8 cellular contexts compared by ENCODE assay signal in the genomic region with DNA sequence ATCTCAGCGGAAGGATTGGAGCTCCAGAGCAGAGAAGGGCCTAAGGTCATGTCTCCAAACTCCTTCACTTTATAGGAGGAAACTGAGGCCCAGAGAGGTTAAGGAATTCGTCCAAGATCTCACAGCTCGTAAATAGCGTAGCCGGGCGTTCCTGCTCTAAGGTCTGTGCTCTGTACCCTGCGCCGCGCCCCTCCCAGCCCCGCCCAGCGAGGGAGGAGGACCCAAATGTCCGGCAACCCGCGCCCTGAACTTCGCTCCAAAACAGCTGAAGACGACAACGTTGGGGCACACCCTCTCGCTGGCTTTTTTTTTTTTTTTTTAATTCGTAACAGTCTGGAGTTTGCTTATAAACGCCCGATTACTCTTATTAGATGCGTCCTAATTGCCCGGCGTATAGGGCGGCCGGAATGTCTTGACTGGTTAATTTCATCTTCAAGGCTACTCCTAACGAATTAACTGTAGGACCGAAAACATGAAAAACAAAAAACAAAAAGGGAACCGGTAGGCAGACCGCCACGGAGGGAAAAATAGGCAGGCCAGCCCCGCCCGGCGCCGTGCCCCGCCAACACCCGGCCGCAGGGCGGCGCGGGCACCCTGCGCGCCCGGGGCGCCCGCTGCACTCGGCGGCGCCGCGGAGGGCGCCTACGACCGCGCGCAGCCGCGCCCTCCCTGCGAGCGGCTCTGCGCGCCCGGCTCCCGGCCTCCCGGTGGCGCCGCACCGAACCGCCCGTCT. TPM values are rescaled to one million over a fixed set of nuclear protein-coding genes. Genes with fewer than 3 reads are reported as not detected.
DNase-seq lines count a peak whose midpoint lies in the region; ATAC-seq and TF ChIP-seq lines count a peak whose summit lies in the region.

No MANE protein-coding gene starts in this region.

- H3K27ac ChIP-seq in BLaER1: peak overlapping the region; percentile 91

- no peaks in the 10 kb centered on the region for H3K36me3 ChIP-seq in BLaER1

- H3K9me3 ChIP-seq in BLaER1: no peaks in the 10 kb centered on the region

- peaks cover 28% of the 10 kb centered on the region for H3K4me1 Mint-ChIP-seq in endothelial cell (ENCODE audit: unreplicated experiment)
- peaks cover 27% of the 10 kb centered on the region for H3K4me1 Mint-ChIP-seq in mesothelial cell of epicardium

- H3K27me3 Mint-ChIP-seq in endothelial cell (ENCODE audit: unreplicated experiment): peaks cover 15% of the 10 kb centered on the region
- H3K27me3 Mint-ChIP-seq in mesothelial cell of epicardium (ENCODE audit: low read depth): peaks cover 1% of the 10 kb centered on the region

- H3K36me3 Mint-ChIP-seq in endothelial cell (ENCODE audit: low read depth, unreplicated experiment) (no peaks in the 10 kb centered on the region), mesothelial cell of epicardium (no peaks in the 10 kb centered on the region)

- H3K4me2 ChIP-seq in BLaER1: peak overlapping the region; percentile 97

- peak; percentile 53 for DNase-seq in GM19238 (ENCODE audit: insufficient read length, low spot score)
- DNase-seq in NCI-H748 (lab: John Stamatoyannopoulos, UW; ENCODE audit: unreplicated experiment): peak; percentile 77
- peak in 2 of 3 experiments; percentile 62 to 64 for DNase-seq in activated CD8-positive, alpha-beta memory T cell treated with anti-CD3 and anti-CD28 coated beads for 48 hours (ENCODE audit: low read depth in 2 of 3, low spot score in 2 of 3)
- peak; percentile 57 for DNase-seq in endothelial cell (ENCODE audit: low spot score)
- DNase-seq in mesothelial cell of epicardium (ENCODE audit: low spot score in 2 of 2, unreplicated experiment in 2 of 2): no peak
- peak; percentile 61 for DNase-seq in stimulated activated naive CD4-positive, alpha-beta T cell treated with Interleukin-2 at 50 U/mL for 16 hours (lab: John Stamatoyannopoulos, UW)

- ATAC-seq in HG03342 (IDR thresholded peaks at IDR 0.05; ENCODE audit: unreplicated experiment): peak; percentile 33

- peaks cover 43% of the 10 kb centered on the region for H3K4me1 ChIP-seq in BLaER1

- no peaks in the 10 kb centered on the region for H3K9me3 Mint-ChIP-seq in endothelial cell (ENCODE audit: unreplicated experiment)
- no peaks in the 10 kb centered on the region for H3K9me3 Mint-ChIP-seq in mesothelial cell of epicardium

- H3K4me3 Mint-ChIP-seq in endothelial cell (ENCODE audit: unreplicated experiment) (peak overlapping the region; percentile 87), mesothelial cell of epicardium (peak overlapping the region; percentile 78)

- H3K9ac ChIP-seq in BLaER1: peak overlapping the region; percentile 80

- peaks cover 22% of the 10 kb centered on the region; the same call in 1 of the 2 replicates for H3K27me3 ChIP-seq in BLaER1

- peak overlapping the region; percentile 89 for H3K27ac Mint-ChIP-seq in endothelial cell (ENCODE audit: unreplicated experiment)
- peak overlapping the region; percentile 96 for H3K27ac Mint-ChIP-seq in mesothelial cell of epicardium

- peaks cover 26% of the 10 kb centered on the region for H4K20me1 ChIP-seq in BLaER1

- peak overlapping the region; percentile 89 for H3K4me3 ChIP-seq in BLaER1

- no peak for TF ChIP-seq CTCF in endothelial cell (IDR thresholded peaks at IDR 0.05; ENCODE audit: unreplicated experiment)
- no peak for TF ChIP-seq CTCF in mesothelial cell of epicardium (IDR thresholded peaks at IDR 0.05; ENCODE audit: unreplicated experiment)

RNA-seq across cellular contexts. Expression of a gene that starts 0.9 kb away (rescaled TPM):
- total RNA-seq in endothelial cell (ENCODE audit: unreplicated experiment): 24.4 TPM
- 60.3 to 62.3 TPM (median 60.5 TPM) in 3 replicates for total RNA-seq in mesothelial cell of epicardium

Comparison
In these comparisons a context has a peak if more than half of its experiments do, and no peak if none do; other contexts are left out.
1. DNase-seq: peak in GM19238 (single experiment), NCI-H748 (single experiment), activated CD8-positive, alpha-beta memory T cell treated with anti-CD3 and anti-CD28 coated beads for 48 hours (2 of 3), endothelial cell (single experiment) and stimulated activated naive CD4-positive, alpha-beta T cell treated with Interleukin-2 at 50 U/mL for 16 hours (single experiment); none in mesothelial cell of epicardium (0 of 2).